8 cellular contexts compared by ENCODE assay signal in genomic region chr17:28842282-28843012, GRCh38. TPM values are rescaled to one million over a fixed set of nuclear protein-coding genes. Genes with fewer than 3 reads are reported as not detected.
DNase-seq lines count a peak whose midpoint lies in the region; ATAC-seq lines count a peak whose summit lies in the region.

A gene with protein sequence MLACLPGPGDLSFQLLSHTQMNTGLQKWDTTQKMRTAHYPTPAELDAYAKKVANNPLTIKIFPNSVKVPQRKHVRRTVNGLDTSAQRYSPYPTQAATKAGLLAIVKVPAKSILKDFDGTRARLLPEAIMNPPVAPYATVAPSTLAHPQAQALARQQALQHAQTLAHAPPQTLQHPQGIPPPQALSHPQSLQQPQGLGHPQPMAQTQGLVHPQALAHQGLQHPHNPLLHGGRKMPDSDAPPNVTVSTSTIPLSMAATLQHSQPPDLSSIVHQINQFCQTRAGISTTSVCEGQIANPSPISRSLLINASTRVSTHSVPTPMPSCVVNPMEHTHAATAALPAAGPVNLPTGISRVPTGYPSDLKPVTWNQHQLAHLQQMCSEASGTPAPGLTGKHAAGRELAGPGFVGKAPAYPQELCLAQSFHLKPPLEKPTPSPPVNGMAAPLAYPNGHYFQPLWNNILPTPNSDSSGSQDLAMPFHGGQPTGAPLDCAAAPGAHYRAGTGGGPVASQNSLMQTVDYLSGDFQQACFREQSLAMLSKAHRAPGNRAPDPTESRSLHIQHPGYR (minus strand): TSS chr17:28842790. CDS start chr17:28766667, 76,123 bp downstream.

- H3K4me3 Mint-ChIP-seq in central memory CD8-positive, alpha-beta T cell: peak within 1 kb of the TSS; percentile 99

- H3K4me1 Mint-ChIP-seq in central memory CD8-positive, alpha-beta T cell: peaks cover 12% of the 10 kb centered on the region

- no peaks in the 10 kb centered on the region for H3K9me3 Mint-ChIP-seq in central memory CD8-positive, alpha-beta T cell

- DNase-seq in A172 (ENCODE audit: low spot score): peak; percentile 70
- DNase-seq in NCI-H345 treated with DMSO at 0.1 percent for 48 hours (lab: John Stamatoyannopoulos, UW; ENCODE audit: unreplicated experiment): peak; percentile 58
- peak; percentile 64 to 75 for DNase-seq in central memory CD8-positive, alpha-beta T cell (ENCODE audit: low spot score in 2 of 2)
- DNase-seq in islet precursor cell: peak; percentile 98
- peak; percentile 83 for DNase-seq in stimulated activated CD4-positive, alpha-beta T cell treated with anti-CD3 and anti-CD28 coated beads, Interleukin-12 subunit alpha, Interleukin-12 subunit beta, amount 100 ng/mL, for 4 hours

- H3K27ac Mint-ChIP-seq in central memory CD8-positive, alpha-beta T cell (ENCODE audit: low read depth): peak within 1 kb of the TSS; percentile 92

- peak; percentile 85 for ATAC-seq in GM18867 (IDR thresholded peaks at IDR 0.05; ENCODE audit: unreplicated experiment)
- peak; percentile 82 for ATAC-seq in HG03135 (IDR thresholded peaks at IDR 0.05; ENCODE audit: unreplicated experiment)
- ATAC-seq in activated CD4-positive, CD25-positive, alpha-beta regulatory T cell treated with anti-CD3 and anti-CD28 coated beads, Interleukin-2, amount 50 U/mL, for 24 hours: peak; percentile 97
- peak; percentile 97 for ATAC-seq in central memory CD8-positive, alpha-beta T cell (replicated peaks; ENCODE audit: extremely low read depth, poor library complexity, severe bottlenecking)

- H3K36me3 Mint-ChIP-seq in central memory CD8-positive, alpha-beta T cell (ENCODE audit: insufficient read depth): peaks cover 4% of the 10 kb centered on the region

- H3K27me3 Mint-ChIP-seq in central memory CD8-positive, alpha-beta T cell: no peaks in the 10 kb centered on the region

RNA-seq across cellular contexts. Expression of the gene that starts here (rescaled TPM):
- 9.2 and 10.2 TPM in 2 replicates for total RNA-seq in A172 (2014; rRNA removed; shearing (Covaris generic))

Comparison
In these comparisons a context has a peak if more than half of its experiments do, and no peak if none do; other contexts are left out.
1. Peak in every context shown above with its lines: DNase-seq and ATAC-seq.